Comparison of ENCODE assay signal across 9 cellular contexts in the genomic region with DNA sequence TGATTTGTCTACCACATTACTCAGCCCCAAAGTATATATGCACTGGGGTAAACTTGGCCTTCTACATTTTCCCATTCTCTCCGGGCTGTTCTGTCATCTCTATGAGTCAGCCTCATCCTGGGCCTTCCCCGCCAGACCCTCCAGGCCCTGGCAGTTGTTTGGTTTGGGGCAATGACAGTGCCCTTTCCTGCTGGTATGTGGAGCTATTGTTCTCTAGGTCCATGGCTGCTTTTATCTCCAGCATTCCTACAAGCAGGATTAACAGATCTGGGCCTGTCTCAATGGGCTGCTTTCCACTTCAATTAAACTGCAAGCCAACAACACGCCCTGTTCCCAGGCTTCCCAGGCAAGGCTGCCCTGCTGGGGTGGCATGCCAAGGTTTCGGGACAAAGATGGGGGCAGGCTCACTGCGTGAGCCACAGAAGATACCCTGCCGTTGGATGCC.
DNase-seq lines count a peak whose midpoint lies in the region; TF ChIP-seq lines count a peak whose summit lies in the region.
"Had no signal": no experiment of that assay in that cellular context is flagged by ENCODE, and none has a peak within 500 bp of the region (broad histone marks: within the 10 kb centered on the region; RNA-seq: fewer than 3 reads in every experiment).

No MANE protein-coding gene starts in this region.

- H3K27me3 ChIP-seq in ACC112 (ENCODE audit: insufficient read depth, low read length) (no peaks in the 10 kb centered on the region), MG63 (no peaks in the 10 kb centered on the region)

- no peak overlapping the region for H3K4me3 Mint-ChIP-seq in activated naive CD4-positive, alpha-beta T cell treated with anti-CD3 and anti-CD28 coated beads for 36 hours

- H3K4me1 ChIP-seq in ACC112 (ENCODE audit: control insufficient read depth, insufficient read depth, low read length, unreplicated experiment): peaks cover 46% of the 10 kb centered on the region

- H3K4me3 ChIP-seq in ACC112 (ENCODE audit: low read depth, low read length) (no peak overlapping the region), MG63 (no peak overlapping the region), coronary artery (no peak overlapping the region)

- intact Hi-C loops in activated naive CD4-positive, alpha-beta T cell treated with anti-CD3 and anti-CD28 coated beads for 36 hours (cut with micrococcal nuclease): no loop called here

- CTCF ChIA-PET in activated naive CD4-positive, alpha-beta T cell treated with anti-CD3 and anti-CD28 coated beads for 36 hours (lab: Charles Lee): no interaction called here

- H3K9me3 ChIP-seq in MG63: peaks cover 3% of the 10 kb centered on the region

- H3K9me3 Mint-ChIP-seq in activated naive CD4-positive, alpha-beta T cell treated with anti-CD3 and anti-CD28 coated beads for 36 hours: peaks cover 3% of the 10 kb centered on the region

- H3K36me3 ChIP-seq in ACC112 (ENCODE audit: insufficient read depth, low read length) (no peaks in the 10 kb centered on the region), MG63 (no peaks in the 10 kb centered on the region)

- no peak for TF ChIP-seq CTCF in coronary artery (IDR thresholded peaks at IDR 0.05)

- no peaks in the 10 kb centered on the region for H3K79me2 ChIP-seq in ACC112 (ENCODE audit: control insufficient read depth, insufficient read depth, low read length, unreplicated experiment)

- peak overlapping the region; percentile 16 for H2AFZ ChIP-seq in ACC112 (ENCODE audit: low read length, unreplicated experiment)

- DNase-seq in MG63 (peak; percentile 99), coronary artery (ENCODE audit: low spot score) (no peak), kidney tubule cell (ENCODE audit: low spot score) (peak; percentile 47), SW 1271 (lab: John Stamatoyannopoulos, UW) (no peak), SKM-1 treated with dmso at 0.1 percent for 144 hours (lab: John Stamatoyannopoulos, UW; ENCODE audit: unreplicated experiment) (no peak)
- DNase-seq in stimulated activated CD8-positive, alpha-beta memory T cell treated with anti-CD3 and anti-CD28 coated beads, Interleukin-4, amount 100 ng/mL, for 48 hours: no peak
- DNase-seq in activated naive CD4-positive, alpha-beta T cell treated with anti-CD3 and anti-CD28 coated beads for 36 hours: no peak
- DNase-seq: KBM-7 had no signal

- peak overlapping the region; percentile 55 for H3K27ac ChIP-seq in ACC112 (ENCODE audit: low read depth, low read length)
- peak overlapping the region; percentile 60 to 71 for H3K27ac ChIP-seq in coronary artery

- peaks cover 4% of the 10 kb centered on the region for H3K27me3 Mint-ChIP-seq in activated naive CD4-positive, alpha-beta T cell treated with anti-CD3 and anti-CD28 coated beads for 36 hours (ENCODE audit: low read depth)

- no peaks in the 10 kb centered on the region for H3K4me1 Mint-ChIP-seq in activated naive CD4-positive, alpha-beta T cell treated with anti-CD3 and anti-CD28 coated beads for 36 hours (ENCODE audit: low read depth)

- no peak overlapping the region for H3K27ac Mint-ChIP-seq in activated naive CD4-positive, alpha-beta T cell treated with anti-CD3 and anti-CD28 coated beads for 36 hours

- H3K36me3 Mint-ChIP-seq in activated naive CD4-positive, alpha-beta T cell treated with anti-CD3 and anti-CD28 coated beads for 36 hours (ENCODE audit: low read depth): no peaks in the 10 kb centered on the region

Comparison
In these comparisons a context has a peak if more than half of its experiments do, and no peak if none do; other contexts are left out.
1. DNase-seq: peak in MG63 (single experiment) and kidney tubule cell (single experiment); none in coronary artery (single experiment), stimulated activated CD8-positive, alpha-beta memory T cell treated with anti-CD3 and anti-CD28 coated beads, Interleukin-4, amount 100 ng/mL, for 48 hours (single experiment), SW 1271 (0 of 2), activated naive CD4-positive, alpha-beta T cell treated with anti-CD3 and anti-CD28 coated beads for 36 hours (single experiment) and SKM-1 treated with dmso at 0.1 percent for 144 hours (single experiment).